ENCODE assay signal across 1 cellular context in genomic region chr6:30942338-30943060, GRCh38.
TF ChIP-seq lines count a peak whose summit lies in the region.

No MANE protein-coding gene starts in this region.

TF ChIP-seq in HepG2, 621 proteins besides CTCF, POLR2A, EP300 and RAD21 (continued from another document):
- 0 out of 2 replicates have a peak, but pooled peaks have one; percentile 41 for TF ChIP-seq HINFP (CRISPR knock-in tag; IDR thresholded peaks at IDR 0.05; ENCODE audit: low read depth)
- peak; percentile 97 for TF ChIP-seq TEAD3 (CRISPR knock-in tag; optimal IDR thresholded peaks at IDR 0.05; ENCODE audit: borderline replicate concordance)
- TF ChIP-seq XRCC5 (optimal IDR thresholded peaks at IDR 0.05; ENCODE audit: low read length), result peak; percentile 72
- TF ChIP-seq KDM2A (CRISPR knock-in tag; IDR thresholded peaks at IDR 0.05; ENCODE audit: borderline replicate concordance, low read depth), result peak; percentile 16; the same call in 1 of the 2 replicates
- TF ChIP-seq SP5 (CRISPR knock-in tag; IDR thresholded peaks at IDR 0.05; ENCODE audit: borderline replicate concordance, low read depth), result peak; percentile 99
- peak; percentile 66 for TF ChIP-seq SMC3 (IDR thresholded peaks at IDR 0.05; ENCODE audit: low read length)
